ENCODE assay signal across 20 cellular contexts in the genomic region with DNA sequence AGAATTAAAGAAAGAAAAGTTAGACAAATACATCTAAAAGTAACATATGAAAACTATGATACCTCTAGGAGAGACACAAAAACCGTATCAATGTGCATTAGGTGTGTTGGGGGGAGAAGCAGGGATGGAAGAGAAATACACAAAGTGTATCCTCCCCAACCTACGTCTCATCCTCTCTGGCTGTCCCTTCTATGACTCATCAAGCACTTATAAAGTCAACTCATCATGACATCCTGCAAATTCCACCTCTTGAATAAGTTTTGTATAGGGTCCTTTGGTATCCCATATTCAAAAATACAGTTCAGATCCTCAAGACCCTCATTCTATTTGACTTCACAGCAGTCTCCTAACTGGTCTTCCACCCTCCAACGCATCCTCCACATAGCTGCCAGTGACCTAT.
"Had no signal": no experiment of that assay in that cellular context is flagged by ENCODE, and none has a peak within 500 bp of the region (broad histone marks: within the 10 kb centered on the region; RNA-seq: fewer than 3 reads in every experiment).

No MANE protein-coding gene starts in this region.

- H3K36me3 ChIP-seq: adrenal gland, cardiac muscle cell, stomach, vagina had no signal

- H3K36me3 Mint-ChIP-seq: activated naive CD4-positive, alpha-beta T cell treated with anti-CD3 and anti-CD28 coated beads, Interleukin-2, amount 10 ng/mL, durations not matched to agents 7 days and 5 days had no signal

- H3K27ac ChIP-seq: adrenal gland, cardiac muscle cell, stomach, vagina had no signal

- H3K9me3 Mint-ChIP-seq: activated CD4-positive, alpha-beta T cell treated with anti-CD3 and anti-CD28 coated beads, Interleukin-2, amount 10 ng/mL, durations not matched to agents 24 days and 14 days; activated CD8-positive, alpha-beta T cell treated with anti-CD3 and anti-CD28 coated beads for 36 hours; activated naive CD4-positive, alpha-beta T cell treated with anti-CD3 and anti-CD28 coated beads, Interleukin-2, amount 10 ng/mL, durations not matched to agents 7 days and 5 days had no signal

- H3K4me3 Mint-ChIP-seq: activated CD4-positive, alpha-beta T cell treated with anti-CD3 and anti-CD28 coated beads, Interleukin-2, amount 10 ng/mL, durations not matched to agents 24 days and 14 days; activated CD8-positive, alpha-beta T cell treated with anti-CD3 and anti-CD28 coated beads for 36 hours; activated naive CD4-positive, alpha-beta T cell treated with anti-CD3 and anti-CD28 coated beads, Interleukin-2, amount 10 ng/mL, durations not matched to agents 7 days and 5 days had no signal

- H3K27me3 Mint-ChIP-seq: activated CD4-positive, alpha-beta T cell treated with anti-CD3 and anti-CD28 coated beads, Interleukin-2, amount 10 ng/mL, durations not matched to agents 24 days and 14 days; activated CD8-positive, alpha-beta T cell treated with anti-CD3 and anti-CD28 coated beads for 36 hours; activated naive CD4-positive, alpha-beta T cell treated with anti-CD3 and anti-CD28 coated beads, Interleukin-2, amount 10 ng/mL, durations not matched to agents 7 days and 5 days had no signal

- DNase-seq: activated CD4-positive, alpha-beta T cell treated with anti-CD3 and anti-CD28 coated beads, Interleukin-2, amount 10 ng/mL, durations not matched to agents 24 days and 14 days; activated CD8-positive, alpha-beta T cell treated with anti-CD3 and anti-CD28 coated beads for 36 hours; activated naive CD4-positive, alpha-beta T cell treated with anti-CD3 and anti-CD28 coated beads, Interleukin-2, amount 10 ng/mL, durations not matched to agents 7 days and 5 days; activated T-cell treated with anti-CD3 and anti-CD28 coated beads, Interleukin-2, amount 50 U/mL, for 1 hour; adrenal gland; dorsolateral prefrontal cortex; foreskin melanocyte; glutamatergic neuron; hippocampal formation; islet precursor cell; retina; stimulated activated CD4-positive, alpha-beta T cell treated with anti-CD3 and anti-CD28 coated beads, Interleukin-12 subunit alpha, Interleukin-12 subunit beta, amount 100 ng/mL, for 4 hours; stimulated activated CD4-positive, alpha-beta T cell treated with anti-CD3 and anti-CD28 coated beads, Interleukin-1b, Interleukin-23, amount 100 ng/mL, for 48 hours; stomach; T1000; trophoblast cell had no signal

- H3K4me1 Mint-ChIP-seq: activated CD4-positive, alpha-beta T cell treated with anti-CD3 and anti-CD28 coated beads, Interleukin-2, amount 10 ng/mL, durations not matched to agents 24 days and 14 days; activated naive CD4-positive, alpha-beta T cell treated with anti-CD3 and anti-CD28 coated beads, Interleukin-2, amount 10 ng/mL, durations not matched to agents 7 days and 5 days had no signal

- H3K4me3 ChIP-seq: adrenal gland, cardiac muscle cell, dorsolateral prefrontal cortex, lung, stomach, vagina had no signal

- H3K27ac Mint-ChIP-seq: activated CD4-positive, alpha-beta T cell treated with anti-CD3 and anti-CD28 coated beads, Interleukin-2, amount 10 ng/mL, durations not matched to agents 24 days and 14 days; activated CD8-positive, alpha-beta T cell treated with anti-CD3 and anti-CD28 coated beads for 36 hours; activated naive CD4-positive, alpha-beta T cell treated with anti-CD3 and anti-CD28 coated beads, Interleukin-2, amount 10 ng/mL, durations not matched to agents 7 days and 5 days had no signal

- ATAC-seq: activated CD8-positive, alpha-beta T cell treated with anti-CD3 and anti-CD28 coated beads for 36 hours; left lobe of liver had no signal

- H3K27me3 ChIP-seq: adrenal gland, cardiac muscle cell, dorsolateral prefrontal cortex, stomach, vagina had no signal

- H3K9me3 ChIP-seq: adrenal gland, stomach, vagina had no signal

- H3K4me1 ChIP-seq: adrenal gland, vagina had no signal
